ENCODE assay signal across 27 cellular contexts in the genomic region with DNA sequence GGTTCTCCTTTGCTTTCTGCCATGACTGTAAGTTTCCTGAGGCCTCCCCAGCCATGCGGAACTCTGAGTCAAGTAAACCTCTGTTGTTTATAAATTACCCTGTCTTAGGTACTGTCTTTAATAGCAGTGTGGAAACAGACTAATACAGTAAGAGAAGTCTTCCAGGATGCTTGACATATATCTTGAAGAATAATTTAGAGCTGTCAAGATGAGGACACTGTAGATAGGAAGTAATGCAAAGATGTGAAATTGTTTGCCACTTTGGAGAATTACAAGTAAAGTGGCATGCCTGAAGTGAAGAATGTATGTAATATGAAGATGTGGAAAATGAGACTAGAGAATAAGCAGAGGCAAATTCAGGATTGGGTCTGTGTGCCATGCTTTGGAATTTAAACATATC.
"Had no signal": no experiment of that assay in that cellular context is flagged by ENCODE, and none has a peak within 500 bp of the region (broad histone marks: within the 10 kb centered on the region; RNA-seq: fewer than 3 reads in every experiment).

No MANE protein-coding gene starts in this region.

- H3K4me1 ChIP-seq: colonic mucosa, foreskin keratinocyte, gastrocnemius medialis had no signal

- H3K9me3 Mint-ChIP-seq: dendritic cell treated with granulocyte-macrophage colony-stimulating factor and Interleukin-4, amounts not matched to agents 40 ng/mL and 50 ng/mL, for 4 days; endodermal cell had no signal

- H3K36me3 ChIP-seq: colonic mucosa, esophagus muscularis mucosa, esophagus squamous epithelium, gastrocnemius medialis, gastroesophageal sphincter, heart left ventricle, heart right ventricle had no signal

- H3K4me3 Mint-ChIP-seq: dendritic cell treated with granulocyte-macrophage colony-stimulating factor and Interleukin-4, amounts not matched to agents 40 ng/mL and 50 ng/mL, for 4 days; effector memory CD8-positive, alpha-beta T cell; endodermal cell had no signal

- H3K27me3 ChIP-seq: colonic mucosa, esophagus muscularis mucosa, gastroesophageal sphincter had no signal

- FAIRE-seq: colon, endometrium, frontal cortex had no signal

- H3K27ac Mint-ChIP-seq: dendritic cell treated with granulocyte-macrophage colony-stimulating factor and Interleukin-4, amounts not matched to agents 40 ng/mL and 50 ng/mL, for 4 days; effector memory CD8-positive, alpha-beta T cell; endodermal cell had no signal

- H3K27ac ChIP-seq: colonic mucosa, coronary artery, epithelial cell of prostate, esophagus muscularis mucosa, esophagus squamous epithelium, foreskin keratinocyte, gastrocnemius medialis, gastroesophageal sphincter, heart left ventricle, heart right ventricle had no signal

- DNase-seq: colonic mucosa; cortex of kidney; dermis blood vessel endothelial cell; dorsolateral prefrontal cortex; effector CD4-positive, alpha-beta T cell; effector CD8-positive, alpha-beta T cell; effector memory CD4-positive, alpha-beta T cell; effector memory CD8-positive, alpha-beta T cell; endodermal cell; erythroblast; esophagus squamous epithelium; foreskin fibroblast; foreskin keratinocyte; foreskin melanocyte; gastrocnemius medialis; glutamatergic neuron; head of caudate nucleus; heart left ventricle; heart right ventricle had no signal

- H3K9me3 ChIP-seq: colonic mucosa, esophagus muscularis mucosa, esophagus squamous epithelium, gastrocnemius medialis, gastroesophageal sphincter, heart left ventricle, heart right ventricle had no signal

- H3K4me3 ChIP-seq: colonic mucosa, coronary artery, dorsolateral prefrontal cortex, esophagus muscularis mucosa, esophagus squamous epithelium, gastrocnemius medialis, gastroesophageal sphincter, heart left ventricle, heart right ventricle had no signal
